1 cellular context compared by ENCODE assay signal in the genomic region with DNA sequence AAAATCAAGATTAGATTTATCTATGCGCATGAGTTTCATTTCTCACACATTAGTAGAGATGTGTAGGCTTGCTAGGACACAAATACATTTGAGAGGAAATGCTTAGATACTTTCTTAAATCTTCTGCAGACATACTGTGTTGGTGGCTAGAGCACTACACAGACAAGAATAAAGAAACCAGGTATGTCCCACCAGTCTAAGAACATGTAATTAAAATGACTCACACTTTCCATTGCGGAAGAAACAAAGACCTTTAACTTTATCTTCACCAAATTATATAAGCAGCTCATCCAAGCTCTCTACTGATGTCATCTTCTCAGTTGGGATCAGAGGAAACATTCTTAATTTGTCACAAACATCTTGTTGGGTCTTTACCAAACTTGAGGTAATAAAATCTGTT.
TF ChIP-seq lines count a peak whose summit lies in the region.

No MANE protein-coding gene starts in this region.

TF ChIP-seq in HEK293, 187 proteins besides CTCF, POLR2A, EP300 and RAD21 (continued from another document):
- TF ChIP-seq, protein P1, sequence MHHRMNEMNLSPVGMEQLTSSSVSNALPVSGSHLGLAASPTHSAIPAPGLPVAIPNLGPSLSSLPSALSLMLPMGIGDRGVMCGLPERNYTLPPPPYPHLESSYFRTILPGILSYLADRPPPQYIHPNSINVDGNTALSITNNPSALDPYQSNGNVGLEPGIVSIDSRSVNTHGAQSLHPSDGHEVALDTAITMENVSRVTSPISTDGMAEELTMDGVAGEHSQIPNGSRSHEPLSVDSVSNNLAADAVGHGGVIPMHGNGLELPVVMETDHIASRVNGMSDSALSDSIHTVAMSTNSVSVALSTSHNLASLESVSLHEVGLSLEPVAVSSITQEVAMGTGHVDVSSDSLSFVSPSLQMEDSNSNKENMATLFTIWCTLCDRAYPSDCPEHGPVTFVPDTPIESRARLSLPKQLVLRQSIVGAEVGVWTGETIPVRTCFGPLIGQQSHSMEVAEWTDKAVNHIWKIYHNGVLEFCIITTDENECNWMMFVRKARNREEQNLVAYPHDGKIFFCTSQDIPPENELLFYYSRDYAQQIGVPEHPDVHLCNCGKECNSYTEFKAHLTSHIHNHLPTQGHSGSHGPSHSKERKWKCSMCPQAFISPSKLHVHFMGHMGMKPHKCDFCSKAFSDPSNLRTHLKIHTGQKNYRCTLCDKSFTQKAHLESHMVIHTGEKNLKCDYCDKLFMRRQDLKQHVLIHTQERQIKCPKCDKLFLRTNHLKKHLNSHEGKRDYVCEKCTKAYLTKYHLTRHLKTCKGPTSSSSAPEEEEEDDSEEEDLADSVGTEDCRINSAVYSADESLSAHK (tag by site-specific recombination; IDR thresholded peaks at IDR 0.05), result 0 out of 2 replicates have a peak, but pooled peaks have one; percentile 23
- TF ChIP-seq, protein P2, sequence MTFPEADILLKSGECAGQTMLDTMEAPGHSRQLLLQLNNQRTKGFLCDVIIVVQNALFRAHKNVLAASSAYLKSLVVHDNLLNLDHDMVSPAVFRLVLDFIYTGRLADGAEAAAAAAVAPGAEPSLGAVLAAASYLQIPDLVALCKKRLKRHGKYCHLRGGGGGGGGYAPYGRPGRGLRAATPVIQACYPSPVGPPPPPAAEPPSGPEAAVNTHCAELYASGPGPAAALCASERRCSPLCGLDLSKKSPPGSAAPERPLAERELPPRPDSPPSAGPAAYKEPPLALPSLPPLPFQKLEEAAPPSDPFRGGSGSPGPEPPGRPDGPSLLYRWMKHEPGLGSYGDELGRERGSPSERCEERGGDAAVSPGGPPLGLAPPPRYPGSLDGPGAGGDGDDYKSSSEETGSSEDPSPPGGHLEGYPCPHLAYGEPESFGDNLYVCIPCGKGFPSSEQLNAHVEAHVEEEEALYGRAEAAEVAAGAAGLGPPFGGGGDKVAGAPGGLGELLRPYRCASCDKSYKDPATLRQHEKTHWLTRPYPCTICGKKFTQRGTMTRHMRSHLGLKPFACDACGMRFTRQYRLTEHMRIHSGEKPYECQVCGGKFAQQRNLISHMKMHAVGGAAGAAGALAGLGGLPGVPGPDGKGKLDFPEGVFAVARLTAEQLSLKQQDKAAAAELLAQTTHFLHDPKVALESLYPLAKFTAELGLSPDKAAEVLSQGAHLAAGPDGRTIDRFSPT (tag by site-specific recombination; IDR thresholded peaks at IDR 0.05), result no peak
- no peak for TF ChIP-seq ZNF843 (tag by site-specific recombination; IDR thresholded peaks at IDR 0.05)
- no peak for TF ChIP-seq ZNF510 (tag by site-specific recombination; IDR thresholded peaks at IDR 0.05; ENCODE audit: insufficient replicate concordance)
- TF ChIP-seq ZNF629 (tag by site-specific recombination; IDR thresholded peaks at IDR 0.05), result peak; percentile 13; the same call in 1 of the 2 replicates
- no peak for TF ChIP-seq ZNF654 (tag by site-specific recombination; IDR thresholded peaks at IDR 0.05; ENCODE audit: low read depth)
- TF ChIP-seq, protein P3, sequence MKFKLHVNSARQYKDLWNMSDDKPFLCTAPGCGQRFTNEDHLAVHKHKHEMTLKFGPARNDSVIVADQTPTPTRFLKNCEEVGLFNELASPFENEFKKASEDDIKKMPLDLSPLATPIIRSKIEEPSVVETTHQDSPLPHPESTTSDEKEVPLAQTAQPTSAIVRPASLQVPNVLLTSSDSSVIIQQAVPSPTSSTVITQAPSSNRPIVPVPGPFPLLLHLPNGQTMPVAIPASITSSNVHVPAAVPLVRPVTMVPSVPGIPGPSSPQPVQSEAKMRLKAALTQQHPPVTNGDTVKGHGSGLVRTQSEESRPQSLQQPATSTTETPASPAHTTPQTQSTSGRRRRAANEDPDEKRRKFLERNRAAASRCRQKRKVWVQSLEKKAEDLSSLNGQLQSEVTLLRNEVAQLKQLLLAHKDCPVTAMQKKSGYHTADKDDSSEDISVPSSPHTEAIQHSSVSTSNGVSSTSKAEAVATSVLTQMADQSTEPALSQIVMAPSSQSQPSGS (tag by site-specific recombination; IDR thresholded peaks at IDR 0.05; ENCODE audit: low read depth), result no peak
- TF ChIP-seq GFI1B (tag by site-specific recombination; IDR thresholded peaks at IDR 0.05), result no peak
- no peak for TF ChIP-seq GLI4 (tag by site-specific recombination; IDR thresholded peaks at IDR 0.05)
